25 cellular contexts compared by ENCODE assay signal in genomic region chr7:8353991-8354390, GRCh38.
DNase-seq lines count a peak whose midpoint lies in the region; ATAC-seq and TF ChIP-seq lines count a peak whose summit lies in the region.
"Had no signal": no experiment of that assay in that cellular context is flagged by ENCODE, and none has a peak within 500 bp of the region (broad histone marks: within the 10 kb centered on the region; RNA-seq: fewer than 3 reads in every experiment).

No MANE protein-coding gene starts in this region.

- no peaks in the 10 kb centered on the region for H3K9me3 ChIP-seq in vagina
- H3K9me3 ChIP-seq: HAP-1 had no signal

- H3K36me3 ChIP-seq in vagina: no peaks in the 10 kb centered on the region
- H3K36me3 ChIP-seq: HAP-1 had no signal

- no peaks in the 10 kb centered on the region for H3K27me3 ChIP-seq in vagina

- ATAC-seq in GM18511 (IDR thresholded peaks at IDR 0.05; ENCODE audit: unreplicated experiment) (peak; percentile 80), GM19025 (IDR thresholded peaks at IDR 0.05; ENCODE audit: low read depth, unreplicated experiment) (peak; percentile 73), HG02938 (IDR thresholded peaks at IDR 0.05; ENCODE audit: unreplicated experiment) (peak; percentile 61)
- ATAC-seq: CD8-positive, alpha-beta T cell; HepG2; Panc1 had no signal

- no peak overlapping the region for H3K27ac ChIP-seq in vagina
- H3K27ac ChIP-seq: GM23248, HL-60 had no signal

- intact Hi-C loops in vagina (cut with DNase I): no loop called here

- no peaks in the 10 kb centered on the region for H3K4me1 ChIP-seq in vagina
- H3K4me1 ChIP-seq: HAP-1 had no signal

- TF ChIP-seq CTCF in vagina (IDR thresholded peaks at IDR 0.05): no peak

- peak; percentile 14 for DNase-seq in RPMI8226
- no peak for DNase-seq in NCI-H226
- no peak for DNase-seq in activated CD4-positive, alpha-beta T cell treated with anti-CD3 and anti-CD28 coated beads, Interleukin-2, amount 50 U/mL, for 1 hour
- no peak for DNase-seq in NCI-H510A treated with DMSO at 0.1 percent for 48 hours (lab: John Stamatoyannopoulos, UW)
- no peak for DNase-seq in vagina (ENCODE audit: extremely low spot score in 2 of 2)
- DNase-seq: 8988T; AML-193; C1 segment of cervical spinal cord; CD8-positive, alpha-beta T cell; GM23248; KBM-7; NCI-H1092 treated with DMSO at 0.1 percent for 48 hours; NCI-H1436 treated with DMSO at 0.1 percent for 48 hours; NCI-H1930; NCI-H2227 treated with DMSO at 0.1 percent for 48 hours; NCI-H524 treated with DMSO at 0.1 percent for 48 hours; NCI-H82; T-helper 9 cell had no signal

- no peak overlapping the region for H3K4me3 ChIP-seq in vagina
- H3K4me3 ChIP-seq: GM23248, HAP-1 had no signal

- TF ChIP-seq POLR2A in vagina (IDR thresholded peaks at IDR 0.05): no peak
